In the genomic region with DNA sequence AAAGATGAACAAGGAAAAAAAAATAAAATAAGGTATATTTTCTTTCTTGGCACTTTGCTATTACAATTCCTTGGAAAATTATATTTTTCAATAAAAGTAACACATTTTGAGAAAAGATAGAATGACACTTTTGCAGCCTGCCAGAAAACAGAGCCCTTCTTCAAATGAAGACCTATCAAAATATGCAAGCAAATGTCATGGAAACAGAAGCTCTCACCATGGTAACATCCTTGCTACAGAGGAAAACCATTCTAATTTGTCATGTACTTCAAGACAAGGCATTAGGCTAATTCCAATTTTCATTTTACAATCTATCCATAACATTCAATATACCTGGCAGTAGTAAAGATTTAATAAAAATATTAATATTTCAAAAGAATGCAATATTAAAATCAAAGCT, we compare ENCODE assay signal across 16 cellular contexts.
DNase-seq lines count a peak whose midpoint lies in the region; TF ChIP-seq lines count a peak whose summit lies in the region.
"Had no signal": no experiment of that assay in that cellular context is flagged by ENCODE, and none has a peak within 500 bp of the region (broad histone marks: within the 10 kb centered on the region; RNA-seq: fewer than 3 reads in every experiment).

No MANE protein-coding gene starts in this region.

- no peak overlapping the region for H3K4me3 Mint-ChIP-seq in activated CD4-positive, alpha-beta T cell treated with anti-CD3 and anti-CD28 coated beads, Interleukin-2, amount 10 ng/mL, durations not matched to agents 24 days and 14 days
- H3K4me3 Mint-ChIP-seq: H9 had no signal

- no peaks in the 10 kb centered on the region for H3K36me3 ChIP-seq in effector memory CD4-positive, alpha-beta T cell (ENCODE audit: control insufficient read depth, insufficient read depth, low read length)

- H3K4me1 Mint-ChIP-seq in activated CD4-positive, alpha-beta T cell treated with anti-CD3 and anti-CD28 coated beads, Interleukin-2, amount 10 ng/mL, durations not matched to agents 24 days and 14 days = peaks cover 3% of the 10 kb centered on the region

- no peak for TF ChIP-seq CTCF in cardiac fibroblast (IDR thresholded peaks at IDR 0.05; ENCODE audit: low read depth, low read length)

- H3K4me1 ChIP-seq in effector memory CD4-positive, alpha-beta T cell (ENCODE audit: control insufficient read depth, insufficient read depth, low read length, poor library complexity, severe bottlenecking) = no peaks in the 10 kb centered on the region

- H3K4me3 ChIP-seq in cardiac fibroblast (replicated peaks in 1 of 2; ENCODE audit: low read depth in 2 of 2, low read length in 2 of 2) = no peak overlapping the region
- no peak overlapping the region for H3K4me3 ChIP-seq in effector memory CD4-positive, alpha-beta T cell (ENCODE audit: insufficient read depth, low read depth, low read length, poor library complexity, severe bottlenecking)

- no peak overlapping the region for H3K27ac Mint-ChIP-seq in activated CD4-positive, alpha-beta T cell treated with anti-CD3 and anti-CD28 coated beads, Interleukin-2, amount 10 ng/mL, durations not matched to agents 24 days and 14 days
- H3K27ac Mint-ChIP-seq: H9 had no signal

- intact Hi-C loops in activated CD4-positive, alpha-beta T cell treated with anti-CD3 and anti-CD28 coated beads, Interleukin-2, amount 10 ng/mL, durations not matched to agents 24 days and 14 days (cut with micrococcal nuclease) = loop anchor here (10.0 kb wide), 1 partner anchor 621 kb away; a partner anchor contains a TSS

- H3K36me3 Mint-ChIP-seq in activated CD4-positive, alpha-beta T cell treated with anti-CD3 and anti-CD28 coated beads, Interleukin-2, amount 10 ng/mL, durations not matched to agents 24 days and 14 days (ENCODE audit: low read depth) = peaks cover 9% of the 10 kb centered on the region

- H3K9me3 Mint-ChIP-seq in activated CD4-positive, alpha-beta T cell treated with anti-CD3 and anti-CD28 coated beads, Interleukin-2, amount 10 ng/mL, durations not matched to agents 24 days and 14 days = no peaks in the 10 kb centered on the region
- H3K9me3 Mint-ChIP-seq: H9 had no signal

- H3K27me3 Mint-ChIP-seq in activated CD4-positive, alpha-beta T cell treated with anti-CD3 and anti-CD28 coated beads, Interleukin-2, amount 10 ng/mL, durations not matched to agents 24 days and 14 days = no peaks in the 10 kb centered on the region

- no peaks in the 10 kb centered on the region for H3K27me3 ChIP-seq in effector memory CD4-positive, alpha-beta T cell (replicated peaks; ENCODE audit: control insufficient read depth, insufficient read depth, low read length, poor library complexity, severe bottlenecking)

- no peaks in the 10 kb centered on the region for H3K9me3 ChIP-seq in effector memory CD4-positive, alpha-beta T cell (ENCODE audit: control insufficient read depth, low read length)

- H3K27ac ChIP-seq in effector memory CD4-positive, alpha-beta T cell (ENCODE audit: insufficient read depth, low read length, poor library complexity, severe bottlenecking) = no peak overlapping the region
- H3K27ac ChIP-seq: 22Rv1, C4-2B had no signal

- DNase-seq in DMS53 (lab: John Stamatoyannopoulos, UW) (peak; percentile 17), DMS53 treated with DMSO at 0.1 percent for 48 hours (lab: John Stamatoyannopoulos, UW; ENCODE audit: unreplicated experiment) (no peak), EH (ENCODE audit: low read depth) (peak; percentile 17), cardiac fibroblast (ENCODE audit: low read depth in 2 of 2) (peak; percentile 21 to 22), myocyte (ENCODE audit: low read depth) (peak; percentile 18), NCI-H128 (lab: John Stamatoyannopoulos, UW; ENCODE audit: unreplicated experiment) (no peak)
- no peak for DNase-seq in activated CD4-positive, alpha-beta T cell treated with anti-CD3 and anti-CD28 coated beads, Interleukin-2, amount 10 ng/mL, durations not matched to agents 24 days and 14 days
- no peak for DNase-seq in effector memory CD4-positive, alpha-beta T cell
- DNase-seq: DMS153, H9, KG1, MM.1S, NCI-H1436 treated with DMSO at 0.1 percent for 48 hours, NCI-H510A had no signal

Comparison
In these comparisons a context has a peak if more than half of its experiments do, and no peak if none do; other contexts are left out.
1. DNase-seq: peak in DMS53 (single experiment), EH (single experiment), cardiac fibroblast (2 of 2) and myocyte (single experiment); none in DMS53 treated with DMSO at 0.1 percent for 48 hours (single experiment), NCI-H128 (single experiment), activated CD4-positive, alpha-beta T cell treated with anti-CD3 and anti-CD28 coated beads, Interleukin-2, amount 10 ng/mL, durations not matched to agents 24 days and 14 days (single experiment) and effector memory CD4-positive, alpha-beta T cell (0 of 3).